In the genomic region with DNA sequence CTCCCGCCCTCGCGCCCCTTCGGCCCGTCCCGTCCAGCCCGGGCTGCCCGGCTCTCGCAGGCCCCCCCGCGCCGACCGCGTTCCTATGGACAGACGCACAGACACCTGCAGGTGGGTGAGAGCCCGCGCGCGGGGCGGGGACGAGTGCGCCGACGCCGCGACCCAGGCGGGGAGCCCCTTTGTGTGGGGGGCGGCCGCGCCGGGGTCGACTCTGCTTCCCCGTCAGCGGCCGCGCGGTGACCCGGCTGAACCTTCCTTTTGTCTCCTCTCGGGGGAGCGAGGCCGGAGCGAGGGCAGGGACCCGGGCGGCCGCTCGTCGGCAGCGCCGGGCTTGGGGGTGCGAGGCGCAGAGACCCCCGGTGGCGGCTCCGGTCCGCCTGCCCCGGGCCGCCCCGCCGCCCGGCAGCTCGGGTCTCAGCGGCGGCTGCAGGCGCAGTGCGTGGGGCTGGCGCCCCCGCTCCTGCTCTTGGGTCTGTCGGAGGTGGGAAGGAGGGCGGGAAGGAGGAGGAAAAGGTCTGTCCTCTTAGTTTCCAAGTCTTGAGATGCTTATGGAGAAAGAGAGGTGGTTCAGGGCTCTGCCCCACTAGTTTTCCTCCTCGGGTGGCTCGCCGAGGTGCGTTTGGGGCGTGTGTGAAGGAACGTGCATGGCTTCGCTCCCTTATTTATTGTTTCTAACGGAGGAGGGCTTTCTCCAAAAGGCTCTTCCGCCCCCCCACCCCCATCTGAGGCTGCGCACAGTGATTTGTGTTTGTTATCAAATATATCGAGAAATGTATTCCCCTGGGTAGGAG, we compare ENCODE assay signal across 8 cellular contexts. TPM values are rescaled to one million over a fixed set of nuclear protein-coding genes. Genes with fewer than 3 reads are reported as not detected.
DNase-seq lines count a peak whose midpoint lies in the region; ATAC-seq, FAIRE-seq and TF ChIP-seq lines count a peak whose summit lies in the region.

No MANE protein-coding gene starts in this region.

- H3K9me1 ChIP-seq in endothelial cell of umbilical vein (replicated peaks; ENCODE audit: control insufficient read depth, extremely low read depth, insufficient read depth, low read length): no peaks in the 10 kb centered on the region

- dilution Hi-C loops in endothelial cell of umbilical vein (cut with MboI; ENCODE audit: extremely low pct_ligation_motif_present, low sequenced_read_pairs): no loop called here

- H3K36me3 ChIP-seq in endothelial cell of umbilical vein (ENCODE audit: control insufficient read depth in 2 of 2, extremely low read depth in 1 of 2, insufficient read depth in 2 of 2, low read length in 2 of 2) (no peaks in the 10 kb centered on the region), mucosa of stomach (ENCODE audit: control insufficient read depth, insufficient read depth, low read length) (no peaks in the 10 kb centered on the region)

- DNase-seq in AG08396 (ENCODE audit: low spot score): peak; percentile 75
- DNase-seq in NCI-H748 (lab: John Stamatoyannopoulos, UW; ENCODE audit: unreplicated experiment): peak; percentile 69
- DNase-seq in activated CD8-positive, alpha-beta memory T cell treated with anti-CD3 and anti-CD28 coated beads, Interleukin-2, amount 50 U/mL, for 1 hour (ENCODE audit: extremely low read depth): peak; percentile 40
- peak; percentile 61 for DNase-seq in endothelial cell of umbilical vein (ENCODE audit: low read depth, low spot score)
- DNase-seq in stimulated activated CD8-positive, alpha-beta memory T cell treated with anti-CD3 and anti-CD28 coated beads, Interleukin-7, amount 100 ng/mL, for 4 hours (ENCODE audit: low read depth in 2 of 2): peak; percentile 19 to 41

- BruUV-seq in endothelial cell of umbilical vein (replicated peaks; lab: Mats Ljungman, UMichigan): no TSS peak

- TF ChIP-seq CTCF in endothelial cell of umbilical vein (IDR thresholded peaks at IDR 0.05; ENCODE audit: extremely low read depth in 1 of 2, insufficient read depth in 1 of 2, low read depth in 1 of 2, low read length in 2 of 2): no peak

- H3K27me3 ChIP-seq in endothelial cell of umbilical vein (ENCODE audit: control insufficient read depth in 2 of 2, insufficient read depth in 2 of 2, low read length in 2 of 2) (no peaks in the 10 kb centered on the region), mucosa of stomach (ENCODE audit: control insufficient read depth, insufficient read depth, low read length) (no peaks in the 10 kb centered on the region)

- peaks cover 4% of the 10 kb centered on the region for H3K4me1 ChIP-seq in endothelial cell of umbilical vein (ENCODE audit: control insufficient read depth, extremely low read depth, insufficient read depth, low read length)
- H3K4me1 ChIP-seq in mucosa of stomach (ENCODE audit: control insufficient read depth, insufficient read depth, low read length): no peaks in the 10 kb centered on the region

- peak overlapping the region; percentile 95 for H3K4me2 ChIP-seq in endothelial cell of umbilical vein (ENCODE audit: insufficient read depth, low read length)

- H3K9me3 ChIP-seq in endothelial cell of umbilical vein (replicated peaks; ENCODE audit: control insufficient read depth, insufficient read depth, low read length): no peaks in the 10 kb centered on the region
- no peaks in the 10 kb centered on the region for H3K9me3 ChIP-seq in mucosa of stomach (ENCODE audit: control insufficient read depth, low read length)

- H3K9ac ChIP-seq in endothelial cell of umbilical vein (replicated peaks; ENCODE audit: extremely low read depth, insufficient read depth, low read length) (peak overlapping the region; percentile 78), mucosa of stomach (ENCODE audit: low read length) (peak overlapping the region; percentile 67)

- H3K79me2 ChIP-seq in endothelial cell of umbilical vein (ENCODE audit: control insufficient read depth, insufficient read depth, low read length): peaks cover 2% of the 10 kb centered on the region

- POLR2A ChIA-PET in endothelial cell of umbilical vein (lab: Charles Lee): interaction anchor here (0.8 kb wide), 1 partner anchor 108 kb away, joined by 3 read pairs; a partner anchor contains a TSS

- H4K20me1 ChIP-seq in endothelial cell of umbilical vein (replicated peaks; ENCODE audit: control insufficient read depth, extremely low read depth, insufficient read depth, low read length): no peaks in the 10 kb centered on the region

- peak; percentile 25 for ATAC-seq in GM18870 (IDR thresholded peaks at IDR 0.05; ENCODE audit: unreplicated experiment)
- peak; percentile 37 for ATAC-seq in HG03103 (IDR thresholded peaks at IDR 0.05; ENCODE audit: low read depth, unreplicated experiment)

- CTCF ChIA-PET in endothelial cell of umbilical vein (lab: Charles Lee): interaction anchor here (0.7 to 2.0 kb wide), 7 partner anchors 11 to 1019 kb away, joined by 3 to 9 read pairs (median 3); no protein-coding TSS in a partner anchor

- H3K4me3 ChIP-seq in endothelial cell of umbilical vein (replicated peaks in 1 of 3; ENCODE audit: insufficient read depth in 1 of 3, low read depth in 1 of 3, low read length in 3 of 3) (peak overlapping the region; percentile 45 to 65 (median 53)), mucosa of stomach (ENCODE audit: low read length) (peak overlapping the region; percentile 45)

- FAIRE-seq in endothelial cell of umbilical vein (lab: Jason Lieb, UNC): peak; percentile 54

- TF ChIP-seq POLR2A in endothelial cell of umbilical vein (IDR thresholded peaks at IDR 0.05; ENCODE audit: low read depth, low read length): no peak

- intact Hi-C loops in endothelial cell of umbilical vein (cut with micrococcal nuclease): loop anchor here (2.0 to 5.0 kb wide), 2 partner anchors 110 to 230 kb away; no protein-coding TSS in a partner anchor

- H2AFZ ChIP-seq in endothelial cell of umbilical vein (ENCODE audit: low read depth, low read length): peak overlapping the region; percentile 41

- peak overlapping the region; percentile 16 for H3K27ac ChIP-seq in endothelial cell of umbilical vein (ENCODE audit: insufficient read depth, low read depth, low read length)

TF ChIP-seq in endothelial cell of umbilical vein, 7 proteins besides CTCF, POLR2A, EP300 and RAD21:
- TF ChIP-seq GATA2 (IDR thresholded peaks at IDR 0.05; ENCODE audit: insufficient read depth, insufficient read length, low read depth, low read length) (no peak), JUN (IDR thresholded peaks at IDR 0.05; ENCODE audit: borderline replicate concordance, insufficient read depth, insufficient read length, low read depth) (no peak), POLR2AphosphoS5 (IDR thresholded peaks at IDR 0.05; ENCODE audit: insufficient read depth, low read depth, low read length) (no peak), MYC (IDR thresholded peaks at IDR 0.05; ENCODE audit: low read depth, low read length) (no peak)

RNA-seq across cellular contexts. Expression of a gene that starts 0.6 kb away (rescaled TPM):
- total RNA-seq in endothelial cell of umbilical vein: 5.0 and 5.2 TPM in 2 replicates
- polyA plus RNA-seq in endothelial cell of umbilical vein: 1.1 and 1.7 TPM in 2 replicates
- polyA plus RNA-seq in endothelial cell of umbilical vein (2011; cell fraction: cytosol; rRNA removed): 1.6 and 1.7 TPM in 2 replicates
- 4.6 and 5.9 TPM in 2 replicates for polyA plus RNA-seq in endothelial cell of umbilical vein (2011; cell fraction: nucleus; rRNA removed)
- 1.1 and 1.7 TPM in 2 replicates for polyA plus RNA-seq in endothelial cell of umbilical vein (2012)
- 13.6 and 15.9 TPM in 2 replicates for polyA minus RNA-seq in endothelial cell of umbilical vein
- polyA minus RNA-seq in endothelial cell of umbilical vein (2011; cell fraction: cytosol; rRNA and poly(A)+ RNA removed): 15.8 TPM
- polyA minus RNA-seq in endothelial cell of umbilical vein (2011; cell fraction: nucleus; rRNA and poly(A)+ RNA removed): 14.3 and 17.9 TPM in 2 replicates

Comparison
In these comparisons a context has a peak if more than half of its experiments do, and no peak if none do; other contexts are left out.
1. Peak in every context shown above with its lines: DNase-seq, ATAC-seq, H3K4me3 ChIP-seq and H3K27ac ChIP-seq.